ENCODE assay signal across 22 cellular contexts in the genomic region with DNA sequence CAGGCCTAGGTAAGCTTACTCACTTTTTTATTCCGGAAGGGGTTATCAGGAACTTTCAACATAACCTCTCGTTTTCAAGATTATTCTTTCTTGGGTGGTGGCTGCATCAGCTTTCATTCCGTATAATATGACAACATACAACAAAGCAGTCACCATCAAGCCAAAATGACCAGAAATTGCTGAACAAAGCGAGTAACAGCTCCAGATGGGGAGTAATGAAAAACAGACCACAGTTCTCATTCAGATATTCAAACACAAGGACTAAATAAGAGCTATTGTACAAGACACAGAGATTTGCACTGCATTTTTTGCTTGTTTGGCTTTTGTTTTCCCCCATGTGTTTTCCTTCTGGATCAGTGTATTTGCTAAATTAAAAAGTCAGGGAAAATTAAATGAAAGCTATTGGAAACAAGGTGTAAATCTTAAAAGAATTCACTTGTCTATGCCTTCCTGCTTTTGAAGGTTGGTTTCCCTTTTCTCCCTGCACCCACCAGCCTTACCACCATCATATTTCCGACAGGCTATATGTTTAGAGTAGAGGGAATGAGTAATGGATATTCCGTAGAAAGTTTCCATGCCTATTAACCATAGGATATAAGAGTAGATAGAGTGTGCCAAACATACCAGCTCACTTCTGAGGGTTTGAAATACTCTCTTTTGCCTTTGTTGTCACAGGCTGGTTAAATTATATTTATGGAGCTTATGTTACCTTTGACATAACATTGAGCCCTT.
DNase-seq lines count a peak whose midpoint lies in the region; ATAC-seq and TF ChIP-seq lines count a peak whose summit lies in the region.
"Had no signal": no experiment of that assay in that cellular context is flagged by ENCODE, and none has a peak within 500 bp of the region (broad histone marks: within the 10 kb centered on the region; RNA-seq: fewer than 3 reads in every experiment).

No MANE protein-coding gene starts in this region.

- POLR2A ChIA-PET in BJ (lab: Charles Lee) = no interaction called here

- TF ChIP-seq CTCF in BJ (IDR thresholded peaks at IDR 0.05; ENCODE audit: insufficient read depth, low read depth, low read length) = no peak
- no peak for TF ChIP-seq CTCF in fibroblast of the aortic adventitia (IDR thresholded peaks at IDR 0.05; ENCODE audit: insufficient read depth, low read length)

- no peak overlapping the region for H3K4me2 ChIP-seq in neuronal stem cell (ENCODE audit: insufficient read depth, low read length, poor library complexity, severe bottlenecking)

- H2BK12ac ChIP-seq in neuronal stem cell (ENCODE audit: low read length) = no peak overlapping the region

- H2AK5ac ChIP-seq in neuronal stem cell (ENCODE audit: low read depth, low read length) = no peak overlapping the region

- no peak overlapping the region for H3K9ac ChIP-seq in neuronal stem cell (ENCODE audit: low read depth, low read length, poor library complexity)

- no peak overlapping the region for H3K4ac ChIP-seq in neuronal stem cell (ENCODE audit: low read length)

- no peaks in the 10 kb centered on the region for H3K36me3 ChIP-seq in BJ (ENCODE audit: control insufficient read depth, insufficient read depth, low read length)
- no peaks in the 10 kb centered on the region for H3K36me3 ChIP-seq in neuronal stem cell (replicated peaks in 1 of 2; ENCODE audit: control insufficient read depth in 2 of 2, insufficient read depth in 2 of 2, low read length in 2 of 2)
- H3K36me3 ChIP-seq: gastrocnemius medialis had no signal

- CTCF ChIA-PET in BJ (lab: Yijun Ruan, JAX) = no interaction called here

- no peak overlapping the region for H2BK15ac ChIP-seq in neuronal stem cell (ENCODE audit: low read length)

- H3K4me3 ChIP-seq in BJ (ENCODE audit: low read depth, low read length) (no peak overlapping the region), fibroblast of the aortic adventitia (ENCODE audit: low read depth, low read length) (no peak overlapping the region), neuronal stem cell (ENCODE audit: low read length in 2 of 2) (no peak overlapping the region)
- H3K4me3 ChIP-seq: gastrocnemius medialis, mucosa of descending colon had no signal

- H3K23ac ChIP-seq in neuronal stem cell (ENCODE audit: low read depth, low read length, poor library complexity) = no peak overlapping the region

- no peak overlapping the region for H4K8ac ChIP-seq in neuronal stem cell (ENCODE audit: low read depth, low read length)

- no peak overlapping the region for H3K27ac ChIP-seq in neuronal stem cell (replicated peaks; ENCODE audit: low read length)
- H3K27ac ChIP-seq: gastrocnemius medialis had no signal

- no peak overlapping the region for H3K18ac ChIP-seq in neuronal stem cell (ENCODE audit: low read length)

- H4K91ac ChIP-seq in neuronal stem cell (ENCODE audit: low read depth, low read length, poor library complexity) = no peak overlapping the region

- no peak for ATAC-seq in esophagus mucosa
- ATAC-seq: left colon, mucosa of descending colon, T-cell had no signal

- peak overlapping the region; percentile 11 for H2AFZ ChIP-seq in neuronal stem cell (ENCODE audit: low read length)

- H3K27me3 ChIP-seq in BJ (ENCODE audit: control insufficient read depth, insufficient read depth, low read length) = no peaks in the 10 kb centered on the region
- H3K27me3 ChIP-seq in neuronal stem cell (ENCODE audit: control insufficient read depth in 3 of 3, insufficient read depth in 3 of 3, low read depth in 1 of 3, low read length in 3 of 3) = no peaks in the 10 kb centered on the region
- H3K27me3 ChIP-seq: gastrocnemius medialis had no signal

- no CpG with 5 or more reads among the region's 6 CpGs for WGBS in neuronal stem cell (ENCODE audit: extremely low coverage in 2 of 2, insufficient read length in 2 of 2, insufficient replicate concordance in 1 of 2), 2 donors

- no peaks in the 10 kb centered on the region for H3K4me1 ChIP-seq in neuronal stem cell (ENCODE audit: control insufficient read depth in 2 of 2, insufficient read depth in 1 of 2, low read depth in 1 of 2, low read length in 2 of 2)
- H3K4me1 ChIP-seq: gastrocnemius medialis had no signal

- H3K14ac ChIP-seq in neuronal stem cell (ENCODE audit: low read length) = no peak overlapping the region

- DNase-seq in BJ (ENCODE audit: low read depth) (peak; percentile 37), SK-N-DZ (ENCODE audit: low spot score) (peak; percentile 58), fibroblast of the aortic adventitia (ENCODE audit: low read depth) (peak; percentile 86), neuronal stem cell (ENCODE audit: low spot score) (no peak), GM19238 (ENCODE audit: insufficient read length, low spot score) (no peak), HuH-7.5 (ENCODE audit: low spot score) (no peak), NCI-H510A treated with DMSO at 0.1 percent for 48 hours (lab: John Stamatoyannopoulos, UW) (no peak)
- DNase-seq: activated T-cell treated with anti-CD3 and anti-CD28 coated beads for 4 hours; AML-193; amygdala; DND-41; effector memory CD4-positive, alpha-beta T cell; gastrocnemius medialis; KBM-7; left colon; mucosa of descending colon; MV-4-11; NCI-H187; NK-92 treated with Interleukin-12 subunit alpha and Interleukin-12 subunit beta, amount 100 ng/mL, for 24 hours; retina; T-cell had no signal

- H2BK5ac ChIP-seq in neuronal stem cell (ENCODE audit: low read length) = no peak overlapping the region

- no peaks in the 10 kb centered on the region for H3K9me3 ChIP-seq in neuronal stem cell (replicated peaks in 1 of 2; ENCODE audit: control insufficient read depth in 2 of 2, insufficient read depth in 1 of 2, low read depth in 1 of 2, low read length in 2 of 2)
- H3K9me3 ChIP-seq: gastrocnemius medialis, mucosa of descending colon had no signal

- H3K79me1 ChIP-seq in neuronal stem cell (ENCODE audit: low read depth, low read length) = no peaks in the 10 kb centered on the region

- H2BK120ac ChIP-seq in neuronal stem cell (ENCODE audit: low read depth, low read length) = no peak overlapping the region

Comparison
In these comparisons a context has a peak if more than half of its experiments do, and no peak if none do; other contexts are left out.
1. DNase-seq: peak in BJ (single experiment), SK-N-DZ (single experiment) and fibroblast of the aortic adventitia (single experiment); none in neuronal stem cell (single experiment), GM19238 (single experiment), HuH-7.5 (single experiment) and NCI-H510A treated with DMSO at 0.1 percent for 48 hours (single experiment).